ENCODE assay signal across 1 cellular context in the genomic region with DNA sequence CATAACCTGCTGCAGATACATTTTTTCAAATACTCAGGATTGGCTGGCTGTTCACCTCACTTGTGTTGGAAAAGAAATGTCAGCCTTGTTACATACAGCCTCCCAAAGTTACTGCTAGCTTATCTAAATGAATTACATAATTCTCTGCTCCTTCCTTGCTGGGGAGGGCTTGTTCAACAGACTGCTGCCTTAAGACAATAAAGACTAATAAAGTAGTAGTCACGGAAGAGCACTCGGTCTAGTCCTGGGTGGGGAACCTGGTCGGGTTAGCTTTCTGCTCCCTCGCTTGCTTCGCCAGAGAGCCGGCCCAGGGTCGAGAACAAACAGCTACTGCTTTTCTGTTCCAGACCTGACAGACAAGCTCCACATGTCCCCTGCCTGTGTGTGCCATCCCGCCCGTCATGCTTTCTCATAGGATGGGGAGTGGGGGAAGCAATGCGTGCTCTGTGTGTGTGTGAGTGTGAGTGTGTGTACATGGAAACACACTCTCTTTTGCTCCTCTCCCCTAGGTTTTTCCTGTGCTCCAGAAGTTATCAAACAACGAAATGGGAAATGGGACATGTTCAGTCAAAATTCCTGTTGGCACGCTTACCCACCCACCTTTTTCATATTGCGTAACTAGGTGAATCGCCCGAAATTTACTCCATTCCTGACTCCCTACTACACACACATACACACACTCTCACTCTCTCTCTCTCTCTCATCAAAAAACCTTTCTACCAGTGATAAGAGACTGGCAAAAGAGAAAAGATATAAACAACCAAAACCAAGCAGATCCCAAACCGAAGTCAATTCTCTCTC.
A peak's percentile ranks its signal among the peaks of the same experiment; 100 is the strongest.
TF ChIP-seq lines count a peak whose summit lies in the region.

No MANE protein-coding gene starts in this region.

TF ChIP-seq in H1, 55 proteins besides CTCF, POLR2A, EP300 and RAD21:
- TF ChIP-seq PHF8 (conservative IDR thresholded peaks at IDR 0.05; ENCODE audit: low read depth, low read length) (no peak), CEBPB (IDR thresholded peaks at IDR 0.05; ENCODE audit: low read depth, low read length) (peak; percentile 94)
